Comparison of ENCODE assay signal across 18 cellular contexts in the genomic region with DNA sequence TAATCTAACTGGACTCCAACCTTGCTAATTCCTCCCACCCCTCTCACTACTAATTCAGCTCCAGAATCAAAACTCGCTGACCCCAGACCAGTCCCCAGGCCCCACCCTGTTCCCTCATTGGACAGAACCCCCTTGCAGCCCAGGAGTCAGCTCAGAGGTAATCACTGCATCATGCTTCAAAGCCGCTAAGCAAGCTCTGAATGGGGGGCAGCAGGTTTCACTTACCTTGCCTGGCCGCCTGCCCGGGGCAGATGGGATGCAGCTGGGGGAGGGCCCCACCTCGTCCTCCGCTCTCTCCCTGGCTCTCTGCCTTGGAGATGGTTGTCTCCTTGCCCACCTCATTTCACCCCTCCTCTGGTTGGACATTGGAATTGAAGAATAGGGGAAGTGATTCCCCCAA. TPM values are rescaled to one million over a fixed set of nuclear protein-coding genes. Genes with fewer than 3 reads are reported as not detected.
DNase-seq lines count a peak whose midpoint lies in the region; ATAC-seq, FAIRE-seq and TF ChIP-seq lines count a peak whose summit lies in the region.
"Had no signal": no experiment of that assay in that cellular context is flagged by ENCODE, and none has a peak within 500 bp of the region (broad histone marks: within the 10 kb centered on the region; RNA-seq: fewer than 3 reads in every experiment).

No MANE protein-coding gene starts in this region.

- H3K4me3 ChIP-seq in astrocyte (ENCODE audit: insufficient read depth, low read depth, low read length): no peak overlapping the region
- H3K4me3 ChIP-seq: BLaER1 treated with 17β-estradiol and CSF1 and Interleukin-3, amounts not matched to agents 10 nM and 100 nM; GM23338 had no signal

- DNase-seq in NCI-H524 (lab: John Stamatoyannopoulos, UW) (peak; percentile 66 to 84), NCI-H524 treated with DMSO at 0.1 percent for 48 hours (lab: John Stamatoyannopoulos, UW) (no peak), NCI-H69 (lab: John Stamatoyannopoulos, UW) (peak; percentile 73), astrocyte (ENCODE audit: low read depth) (no peak), NCI-H510A (lab: John Stamatoyannopoulos, UW) (no peak)
- DNase-seq in activated naive CD8-positive, alpha-beta T cell treated with anti-CD3 and anti-CD28 coated beads, Interleukin-2, amount 50 U/mL, for 24 hours: no peak
- no peak for DNase-seq in natural killer cell treated with Interleukin-12 subunit alpha and Interleukin-12 subunit beta and Interleukin-15 and Interleukin-18, amount 100 ng/mL, for 72 hours (ENCODE audit: low spot score)
- DNase-seq: ACHN; Calu3; CD4-positive, alpha-beta T cell; DMS153; DND-41; GDM1; H7 had no signal

- no peak overlapping the region for H3K9ac ChIP-seq in astrocyte (ENCODE audit: low read length)
- H3K9ac ChIP-seq: BLaER1 treated with 17β-estradiol and CSF1 and Interleukin-3, amounts not matched to agents 10 nM and 100 nM had no signal

- no peak for TF ChIP-seq CTCF in astrocyte (IDR thresholded peaks at IDR 0.05; ENCODE audit: insufficient read depth, low read depth, low read length)

- H3K4me2 ChIP-seq in astrocyte (ENCODE audit: low read length): no peak overlapping the region
- H3K4me2 ChIP-seq: GM23338 had no signal

- no peak for ATAC-seq in activated naive CD8-positive, alpha-beta T cell treated with anti-CD3 and anti-CD28 coated beads, Interleukin-2, amount 50 U/mL, for 24 hours
- no peak for ATAC-seq in natural killer cell treated with Interleukin-12 subunit alpha and Interleukin-12 subunit beta and Interleukin-15 and Interleukin-18, amount 100 ng/mL, for 72 hours
- ATAC-seq: GM23338 had no signal

- H3K4me1 ChIP-seq in astrocyte (ENCODE audit: insufficient read depth, low read length): no peaks in the 10 kb centered on the region

- H3K27me3 ChIP-seq in astrocyte (ENCODE audit: insufficient read depth, low read length): peaks cover 45% of the 10 kb centered on the region

- H4K20me1 ChIP-seq in astrocyte (ENCODE audit: insufficient read depth, low read length): no peaks in the 10 kb centered on the region

- no peak overlapping the region for H2AFZ ChIP-seq in astrocyte (ENCODE audit: low read depth, low read length)
- H2AFZ ChIP-seq: GM23338 had no signal

- H3K27ac ChIP-seq in astrocyte (ENCODE audit: low read depth, low read length): no peak overlapping the region
- H3K27ac ChIP-seq: BLaER1 treated with 17β-estradiol and CSF1 and Interleukin-3, amounts not matched to agents 10 nM and 100 nM; HL-60 had no signal

- no peaks in the 10 kb centered on the region for H3K36me3 Mint-ChIP-seq in astrocyte (ENCODE audit: low read depth, unreplicated experiment)
- H3K36me3 Mint-ChIP-seq in activated naive CD8-positive, alpha-beta T cell treated with anti-CD3 and anti-CD28 coated beads, Interleukin-2, amount 50 U/mL, for 24 hours (ENCODE audit: low read depth): no peaks in the 10 kb centered on the region
- no peaks in the 10 kb centered on the region for H3K36me3 Mint-ChIP-seq in natural killer cell treated with Interleukin-12 subunit alpha and Interleukin-12 subunit beta and Interleukin-15 and Interleukin-18, amount 100 ng/mL, for 72 hours

- peaks cover 2% of the 10 kb centered on the region for H3K4me1 Mint-ChIP-seq in astrocyte (ENCODE audit: low read depth, unreplicated experiment)
- peaks cover 9% of the 10 kb centered on the region for H3K4me1 Mint-ChIP-seq in activated naive CD8-positive, alpha-beta T cell treated with anti-CD3 and anti-CD28 coated beads, Interleukin-2, amount 50 U/mL, for 24 hours
- H3K4me1 Mint-ChIP-seq in natural killer cell treated with Interleukin-12 subunit alpha and Interleukin-12 subunit beta and Interleukin-15 and Interleukin-18, amount 100 ng/mL, for 72 hours (ENCODE audit: low read depth in 2 of 2): peaks cover 10% of the 10 kb centered on the region in 2 donors

- FAIRE-seq in astrocyte (lab: Jason Lieb, UNC): no peak
- FAIRE-seq: GM12892 had no signal

- no peaks in the 10 kb centered on the region for H3K79me2 ChIP-seq in astrocyte (ENCODE audit: insufficient read depth, low read length)

- peak overlapping the region; percentile 53 for H3K27ac Mint-ChIP-seq in astrocyte (ENCODE audit: unreplicated experiment)
- no peak overlapping the region for H3K27ac Mint-ChIP-seq in activated naive CD8-positive, alpha-beta T cell treated with anti-CD3 and anti-CD28 coated beads, Interleukin-2, amount 50 U/mL, for 24 hours
- H3K27ac Mint-ChIP-seq in natural killer cell treated with Interleukin-12 subunit alpha and Interleukin-12 subunit beta and Interleukin-15 and Interleukin-18, amount 100 ng/mL, for 72 hours: no peak overlapping the region
- H3K27ac Mint-ChIP-seq: CD4-positive, alpha-beta T cell; GM23338 had no signal

- H3K4me3 Mint-ChIP-seq in astrocyte (ENCODE audit: unreplicated experiment): no peak overlapping the region
- H3K4me3 Mint-ChIP-seq in activated naive CD8-positive, alpha-beta T cell treated with anti-CD3 and anti-CD28 coated beads, Interleukin-2, amount 50 U/mL, for 24 hours: no peak overlapping the region
- H3K4me3 Mint-ChIP-seq in natural killer cell treated with Interleukin-12 subunit alpha and Interleukin-12 subunit beta and Interleukin-15 and Interleukin-18, amount 100 ng/mL, for 72 hours: no peak overlapping the region
- H3K4me3 Mint-ChIP-seq: CD4-positive, alpha-beta T cell; GM23338 had no signal

- no peaks in the 10 kb centered on the region for H3K36me3 ChIP-seq in astrocyte (ENCODE audit: insufficient read depth, low read length)
- H3K36me3 ChIP-seq: BLaER1 treated with 17β-estradiol and CSF1 and Interleukin-3, amounts not matched to agents 10 nM and 100 nM had no signal

- no peaks in the 10 kb centered on the region for H3K9me3 ChIP-seq in astrocyte (ENCODE audit: insufficient read depth, low read depth, low read length)
- H3K9me3 ChIP-seq: BLaER1 treated with 17β-estradiol and CSF1 and Interleukin-3, amounts not matched to agents 10 nM and 100 nM had no signal

- peaks cover 77% of the 10 kb centered on the region for H3K27me3 Mint-ChIP-seq in astrocyte (ENCODE audit: low read depth, unreplicated experiment)
- peaks cover 26% of the 10 kb centered on the region for H3K27me3 Mint-ChIP-seq in activated naive CD8-positive, alpha-beta T cell treated with anti-CD3 and anti-CD28 coated beads, Interleukin-2, amount 50 U/mL, for 24 hours
- peaks cover 16 to 17% of the 10 kb centered on the region in 2 donors for H3K27me3 Mint-ChIP-seq in natural killer cell treated with Interleukin-12 subunit alpha and Interleukin-12 subunit beta and Interleukin-15 and Interleukin-18, amount 100 ng/mL, for 72 hours

- H3K9me3 Mint-ChIP-seq in astrocyte (ENCODE audit: unreplicated experiment): peaks cover 7% of the 10 kb centered on the region
- no peaks in the 10 kb centered on the region for H3K9me3 Mint-ChIP-seq in activated naive CD8-positive, alpha-beta T cell treated with anti-CD3 and anti-CD28 coated beads, Interleukin-2, amount 50 U/mL, for 24 hours
- no peaks in the 10 kb centered on the region for H3K9me3 Mint-ChIP-seq in natural killer cell treated with Interleukin-12 subunit alpha and Interleukin-12 subunit beta and Interleukin-15 and Interleukin-18, amount 100 ng/mL, for 72 hours
- H3K9me3 Mint-ChIP-seq: CD4-positive, alpha-beta T cell; GM23338 had no signal

RNA-seq across cellular contexts. Expression of gene NGFR, which starts 4.8 kb away (rescaled TPM):
- total RNA-seq in astrocyte: 0.64 and 1.0 TPM in 2 replicates
- under 1 TPM in 1 of 2 donors, not detected in 1; 0.26 TPM for total RNA-seq in natural killer cell treated with Interleukin-12 subunit alpha and Interleukin-12 subunit beta and Interleukin-15 and Interleukin-18, amount 100 ng/mL, for 72 hours

Comparison
In these comparisons a context has a peak if more than half of its experiments do, and no peak if none do; other contexts are left out.
1. DNase-seq: peak in NCI-H524 (2 of 2) and NCI-H69 (single experiment); none in NCI-H524 treated with DMSO at 0.1 percent for 48 hours (single experiment), astrocyte (single experiment), NCI-H510A (single experiment), activated naive CD8-positive, alpha-beta T cell treated with anti-CD3 and anti-CD28 coated beads, Interleukin-2, amount 50 U/mL, for 24 hours (single experiment) and natural killer cell treated with Interleukin-12 subunit alpha and Interleukin-12 subunit beta and Interleukin-15 and Interleukin-18, amount 100 ng/mL, for 72 hours (single experiment).